In genomic region chr15:56208641-56209155, GRCh38 we compare ENCODE assay signal across 16 cellular contexts. TPM values are rescaled to one million over a fixed set of nuclear protein-coding genes. Genes with fewer than 3 reads are reported as not detected.
A peak's percentile ranks its signal among the peaks of the same experiment; 100 is the strongest.
DNase-seq lines count a peak whose midpoint lies in the region; ATAC-seq and TF ChIP-seq lines count a peak whose summit lies in the region.
"Had no signal": no experiment of that assay in that cellular context is flagged by ENCODE, and none has a peak within 500 bp of the region (broad histone marks: within the 10 kb centered on the region; RNA-seq: fewer than 3 reads in every experiment).

No MANE protein-coding gene starts in this region.

- dilution Hi-C loops in mammary epithelial cell (cut with HindIII; ENCODE audit: low sequenced_read_pairs) = no loop called here

- no peak overlapping the region for H3K4me2 ChIP-seq in mammary epithelial cell (ENCODE audit: insufficient read depth, low read depth, low read length)

- H3K27ac Mint-ChIP-seq in MCF 10A (ENCODE audit: low read depth, unreplicated experiment) = peak overlapping the region; percentile 71
- H3K27ac Mint-ChIP-seq in WTC11 = 0 out of 2 replicates have a peak overlapping the region, but pooled peaks have one; percentile 18
- H3K27ac Mint-ChIP-seq: dendritic cell treated with granulocyte-macrophage colony-stimulating factor and Interleukin-4, amounts not matched to agents 40 ng/mL and 50 ng/mL, for 4 days had no signal

- POLR2A ChIA-PET in MCF 10A (lab: Yijun Ruan, JAX) (no interaction called here), WTC11 (lab: Charles Lee) (no interaction called here)

- H3K79me2 ChIP-seq in mammary epithelial cell (ENCODE audit: insufficient read depth, low read length) = peaks cover 98% of the 10 kb centered on the region

- H3K27me3 Mint-ChIP-seq in MCF 10A (ENCODE audit: insufficient read depth, unreplicated experiment) (no peaks in the 10 kb centered on the region), WTC11 (ENCODE audit: low read depth) (no peaks in the 10 kb centered on the region)
- H3K27me3 Mint-ChIP-seq: dendritic cell treated with granulocyte-macrophage colony-stimulating factor and Interleukin-4, amounts not matched to agents 40 ng/mL and 50 ng/mL, for 4 days had no signal

- no peak for TF ChIP-seq CTCF in MCF 10A (IDR thresholded peaks at IDR 0.05; ENCODE audit: unreplicated experiment)
- no peak for TF ChIP-seq CTCF in mammary epithelial cell (conservative IDR thresholded peaks at IDR 0.05 in 1 of 2, IDR thresholded peaks at IDR 0.05 in 1 of 2; ENCODE audit: extremely low read depth in 1 of 2, insufficient read depth in 1 of 2, low read depth in 1 of 2, low read length in 2 of 2)
- TF ChIP-seq CTCF in WTC11 (IDR thresholded peaks at IDR 0.05) = no peak
- no peak for TF ChIP-seq CTCF in lower lobe of right lung (IDR thresholded peaks at IDR 0.05)

- H3K4me1 Mint-ChIP-seq in MCF 10A (ENCODE audit: insufficient read depth, unreplicated experiment) (peaks cover 26% of the 10 kb centered on the region), WTC11 (peaks cover 71% of the 10 kb centered on the region)

- peaks cover 10% of the 10 kb centered on the region for H3K4me1 ChIP-seq in mammary epithelial cell (ENCODE audit: insufficient read depth, low read length)
- peaks cover 15% of the 10 kb centered on the region for H3K4me1 ChIP-seq in lower lobe of right lung

- H3K9ac ChIP-seq in mammary epithelial cell (ENCODE audit: insufficient read depth, low read length) = no peak overlapping the region

- H3K27me3 ChIP-seq in mammary epithelial cell (ENCODE audit: insufficient read depth, low read length) (no peaks in the 10 kb centered on the region), lower lobe of right lung (ENCODE audit: low read depth) (no peaks in the 10 kb centered on the region)
- H3K27me3 ChIP-seq: adrenal gland had no signal

- H3K9me3 Mint-ChIP-seq in MCF 10A (ENCODE audit: unreplicated experiment) (no peaks in the 10 kb centered on the region), WTC11 (peaks cover 21% of the 10 kb centered on the region)

- CTCF ChIA-PET in MCF 10A (lab: Yijun Ruan, JAX) (interaction anchor here (0.6 to 0.7 kb wide), 3 partner anchors 37 to 182 kb away, joined by 3 to 4 read pairs (median 3); no protein-coding TSS in a partner anchor), mammary epithelial cell (lab: Charles Lee; ENCODE audit: low non-redundant PET) (no interaction called here), WTC11 (lab: Charles Lee) (no interaction called here)

- BruUV-seq in MCF 10A (replicated peaks; lab: Mats Ljungman, UMichigan) (no TSS peak), mammary epithelial cell (replicated peaks; lab: Mats Ljungman, UMichigan) (no TSS peak)

- H3K9me3 ChIP-seq in mammary epithelial cell (replicated peaks; ENCODE audit: insufficient read depth, low read length) (no peaks in the 10 kb centered on the region), lower lobe of right lung (peaks cover 4% of the 10 kb centered on the region)
- H3K9me3 ChIP-seq: mucosa of descending colon had no signal

- no peaks in the 10 kb centered on the region for H3K36me3 ChIP-seq in mammary epithelial cell (ENCODE audit: insufficient read depth, low read length)
- H3K36me3 ChIP-seq in lower lobe of right lung = no peaks in the 10 kb centered on the region
- H3K36me3 ChIP-seq: adrenal gland had no signal

- H2AFZ ChIP-seq in mammary epithelial cell (ENCODE audit: low read depth, low read length) = no peak overlapping the region

- in situ Hi-C loops in mammary epithelial cell (cut with MboI; ENCODE audit: low sequenced_read_pairs in 2 of 2) = no loop called here

- WGBS in mammary epithelial cell (ENCODE audit: low coverage, missing lambda C conversion rate) = 90% methylated on average over 1 of the region's 1 CpG

- H3K4me3 ChIP-seq in mammary epithelial cell (replicated peaks in 1 of 3; ENCODE audit: insufficient read depth in 1 of 3, low read depth in 2 of 3, low read length in 3 of 3) = no peak overlapping the region
- no peak overlapping the region for H3K4me3 ChIP-seq in lower lobe of right lung
- H3K4me3 ChIP-seq: adrenal gland, mucosa of descending colon had no signal

- DNase-seq in MCF 10A (ENCODE audit: unreplicated experiment) (no peak), mammary epithelial cell (no peak), WTC11 (ENCODE audit: low spot score) (no peak), fibroblast of peridontal ligament (ENCODE audit: extremely low read depth) (peak; percentile 29), NCI-H2081 treated with DMSO at 0.1 percent for 48 hours (lab: John Stamatoyannopoulos, UW) (no peak), lower lobe of right lung (no peak), T-helper 9 cell (no peak)
- DNase-seq: adrenal gland; AML-193; mucosa of descending colon; MV-4-11; stimulated activated CD4-positive, alpha-beta T cell treated with anti-CD3 and anti-CD28 coated beads, Interleukin-2, amount 100 ng/mL, for 48 hours; stimulated activated naive CD4-positive, alpha-beta T cell had no signal

- no peaks in the 10 kb centered on the region for H4K20me1 ChIP-seq in mammary epithelial cell (ENCODE audit: insufficient read depth, low read length)

- intact Hi-C loops in MCF 10A (cut with micrococcal nuclease) = no loop called here
- intact Hi-C loops in mammary epithelial cell (cut with micrococcal nuclease) = no loop called here
- intact Hi-C loops in lower lobe of right lung (cut with DNase I) = no loop called here

- no peak for ATAC-seq in WTC11
- no peak for ATAC-seq in lower lobe of right lung
- no peak for ATAC-seq in GM18520 (IDR thresholded peaks at IDR 0.05; ENCODE audit: unreplicated experiment)
- ATAC-seq: HCT116, mucosa of descending colon had no signal

- no peak overlapping the region for H3K4me3 Mint-ChIP-seq in MCF 10A (ENCODE audit: unreplicated experiment)
- H3K4me3 Mint-ChIP-seq in WTC11 = no peak overlapping the region
- H3K4me3 Mint-ChIP-seq: dendritic cell treated with granulocyte-macrophage colony-stimulating factor and Interleukin-4, amounts not matched to agents 40 ng/mL and 50 ng/mL, for 4 days had no signal

- no peak overlapping the region for H3K27ac ChIP-seq in mammary epithelial cell (ENCODE audit: insufficient read depth, low read depth, low read length)
- no peak overlapping the region for H3K27ac ChIP-seq in lower lobe of right lung
- H3K27ac ChIP-seq: adrenal gland had no signal

- H3K36me3 Mint-ChIP-seq in MCF 10A (ENCODE audit: insufficient read depth, unreplicated experiment) (peaks cover 7% of the 10 kb centered on the region), WTC11 (peaks cover 23% of the 10 kb centered on the region)

TF ChIP-seq in WTC11, 78 proteins besides CTCF, POLR2A, EP300 and RAD21:
- TF ChIP-seq RORB (CRISPR knock-in tag; IDR thresholded peaks at IDR 0.05) (no peak), ATF2 (CRISPR knock-in tag; IDR thresholded peaks at IDR 0.05; ENCODE audit: borderline replicate concordance, low read depth) (no peak), ZNF416 (CRISPR knock-in tag; IDR thresholded peaks at IDR 0.05) (no peak), SP1 (CRISPR knock-in tag; conservative IDR thresholded peaks at IDR 0.05) (no peak), ZNF423 (CRISPR knock-in tag; IDR thresholded peaks at IDR 0.05) (no peak), IRF2 (CRISPR knock-in tag; IDR thresholded peaks at IDR 0.05; ENCODE audit: borderline replicate concordance, low read depth) (no peak), MXD4 (CRISPR knock-in tag; IDR thresholded peaks at IDR 0.05; ENCODE audit: borderline replicate concordance) (no peak), ETV6 (CRISPR knock-in tag; IDR thresholded peaks at IDR 0.05) (no peak), ZNF671 (CRISPR knock-in tag; IDR thresholded peaks at IDR 0.05) (no peak)

RNA-seq across cellular contexts. Expression of gene RFX7, which starts 35.0 kb away (rescaled TPM):
- total RNA-seq in MCF 10A (2022) (23.8 and 29.8 TPM in 2 replicates), mammary epithelial cell (10 to 100 TPM; 14.7 to 32.4 TPM), WTC11 (2021) (36.0 to 38.0 TPM (median 36.0 TPM) in 3 replicates), lower lobe of right lung (17.2 TPM)
- polyA plus RNA-seq in mammary epithelial cell = 8.3 TPM
- polyA minus RNA-seq in mammary epithelial cell = 34.0 TPM
